21 cellular contexts compared by ENCODE assay signal in the genomic region with DNA sequence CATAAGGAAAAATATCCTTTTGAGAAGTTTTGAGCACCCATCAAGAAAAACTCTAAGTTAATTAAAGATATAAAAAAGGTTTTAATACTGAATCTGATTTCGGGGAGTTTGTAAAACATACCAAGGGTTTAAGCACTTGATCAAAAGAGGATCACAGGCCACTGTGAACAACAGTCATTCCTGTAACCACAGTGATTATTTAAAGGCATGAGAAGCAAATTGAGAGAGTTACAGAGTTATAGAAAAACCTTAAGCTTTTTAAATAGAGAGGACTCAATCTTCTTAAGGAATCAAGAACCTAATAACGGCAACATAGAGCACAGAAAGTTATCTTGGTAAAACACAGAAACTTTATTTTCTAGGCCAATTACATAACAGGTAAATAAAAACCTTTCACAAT.
DNase-seq lines count a peak whose midpoint lies in the region; ATAC-seq, FAIRE-seq and TF ChIP-seq lines count a peak whose summit lies in the region.
"Had no signal": no experiment of that assay in that cellular context is flagged by ENCODE, and none has a peak within 500 bp of the region (broad histone marks: within the 10 kb centered on the region; RNA-seq: fewer than 3 reads in every experiment).

No MANE protein-coding gene starts in this region.

- POLR2A ChIA-PET in GM12878 (lab: Charles Lee): no interaction called here

- peak; percentile 9 for DNase-seq in GM12865 (ENCODE audit: low read depth)
- DNase-seq in GM12878 (ENCODE audit: low read depth, low spot score): no peak
- DNase-seq in neural progenitor cell (ENCODE audit: low spot score): no peak
- no peak for DNase-seq in islet precursor cell
- DNase-seq in effector CD8-positive, alpha-beta T cell (lab: John Stamatoyannopoulos, UW): no peak
- no peak for DNase-seq in occipital lobe (lab: John Stamatoyannopoulos, UW)
- DNase-seq: Calu3; CD8-positive, alpha-beta T cell; DMS79 treated with DMSO at 0.1 percent for 48 hours; GF-D8; GOT3; KG1 had no signal

- TF ChIP-seq CTCF in GM12865 (IDR thresholded peaks at IDR 0.05; ENCODE audit: insufficient read depth, low read depth, low read length, missing control alignments) (no peak), GM12878 (IDR thresholded peaks at IDR 0.05 in 2 of 3, conservative IDR thresholded peaks at IDR 0.05 in 1 of 3; ENCODE audit: control insufficient read depth in 2 of 3, extremely low read depth in 1 of 3, insufficient read depth in 1 of 3, low read depth in 3 of 3, low read length in 3 of 3) (no peak), neural progenitor cell (IDR thresholded peaks at IDR 0.05) (no peak)

- no peaks in the 10 kb centered on the region for H4K20me1 ChIP-seq in GM12878 (ENCODE audit: control insufficient read depth, insufficient read depth)
- no peaks in the 10 kb centered on the region for H4K20me1 ChIP-seq in neural progenitor cell (ENCODE audit: low read depth)
- H4K20me1 ChIP-seq: BLaER1 treated with 17β-estradiol and CSF1 and Interleukin-3, amounts not matched to agents 10 nM and 100 nM had no signal

- H3K36me3 ChIP-seq in HUES48 (ENCODE audit: control insufficient read depth, insufficient read depth, low read length): no peaks in the 10 kb centered on the region
- H3K36me3 ChIP-seq in GM12878 (ENCODE audit: control insufficient read depth in 2 of 2, insufficient read depth in 2 of 2, low read length in 1 of 2): no peaks in the 10 kb centered on the region
- H3K36me3 ChIP-seq in neural progenitor cell: no peaks in the 10 kb centered on the region
- H3K36me3 ChIP-seq: BLaER1 treated with 17β-estradiol and CSF1 and Interleukin-3, amounts not matched to agents 10 nM and 100 nM; HAP-1 had no signal

- H3K9me3 Mint-ChIP-seq in neural progenitor cell: peaks cover 16% of the 10 kb centered on the region

- no peaks in the 10 kb centered on the region for H3K36me3 Mint-ChIP-seq in neural progenitor cell
- H3K36me3 Mint-ChIP-seq: CD8-positive, alpha-beta T cell had no signal

- ATAC-seq in GM12878 (peak; percentile 63; the same call in 2 of the 3 replicates), GM18907 (IDR thresholded peaks at IDR 0.05; ENCODE audit: unreplicated experiment) (no peak)
- ATAC-seq: A549; CD8-positive, alpha-beta T cell had no signal

- RAD21 ChIA-PET in GM12878 (lab: Charles Lee; ENCODE audit: unreplicated experiment): no interaction called here

- SMC1A ChIA-PET in GM12878 (lab: Charles Lee; ENCODE audit: uncharacterized antibody, unreplicated experiment): interaction anchor here (1.9 kb wide), 1 partner anchor 25 kb away, joined by 5 read pairs; no protein-coding TSS in a partner anchor

- no peak overlapping the region for H3K27ac Mint-ChIP-seq in neural progenitor cell
- H3K27ac Mint-ChIP-seq: B cell; CD8-positive, alpha-beta T cell had no signal

- H3F3A ChIP-seq in neural progenitor cell (ENCODE audit: low read depth): peaks cover 5% of the 10 kb centered on the region

- no peaks in the 10 kb centered on the region for H3K27me3 Mint-ChIP-seq in neural progenitor cell (ENCODE audit: insufficient read depth, low read depth)
- H3K27me3 Mint-ChIP-seq: B cell had no signal

- BruUV-seq in GM12878 (replicated peaks; lab: Mats Ljungman, UMichigan): no TSS peak

- H3K4me3 ChIP-seq in GM12865 (ENCODE audit: low read depth, low read length): no peak overlapping the region
- peak overlapping the region; percentile 27; the same call in 1 of the 2 replicates for H3K4me3 ChIP-seq in HUES48 (ENCODE audit: low read depth, low read length)
- H3K4me3 ChIP-seq in GM12878: no peak overlapping the region
- H3K4me3 ChIP-seq in neural progenitor cell: no peak overlapping the region
- H3K4me3 ChIP-seq: A549; BLaER1 treated with 17β-estradiol and CSF1 and Interleukin-3, amounts not matched to agents 10 nM and 100 nM; HAP-1 had no signal

- H3K4me2 ChIP-seq in GM12878 (ENCODE audit: control insufficient read depth, insufficient read depth) (no peak overlapping the region), neural progenitor cell (no peak overlapping the region)
- H3K4me2 ChIP-seq: A549; BLaER1 treated with 17β-estradiol and CSF1 and Interleukin-3, amounts not matched to agents 10 nM and 100 nM had no signal

- H3K4me3 Mint-ChIP-seq in neural progenitor cell: no peak overlapping the region
- H3K4me3 Mint-ChIP-seq: B cell; CD8-positive, alpha-beta T cell had no signal

- in situ Hi-C loops in GM12878 (cut with MboI): no loop called here

- WGBS in GM12878 (ENCODE audit: insufficient coverage, insufficient replicate concordance, low lambda C conversion rate, missing lambda C conversion rate): 10% methylated on average over 2 of the region's 2 CpGs

- CTCF ChIA-PET in GM12878 (lab: Yijun Ruan, JAX): no interaction called here

- TF ChIP-seq EP300 in GM12878 (IDR thresholded peaks at IDR 0.05; ENCODE audit: borderline replicate concordance in 1 of 2, control insufficient read depth in 1 of 2, low read depth in 2 of 2, low read length in 2 of 2): no peak

- H2AFZ ChIP-seq in GM12878 (ENCODE audit: control insufficient read depth, low read depth, low read length): no peak overlapping the region
- no peak overlapping the region for H2AFZ ChIP-seq in neural progenitor cell (replicated peaks)

- no peaks in the 10 kb centered on the region for H3K79me2 ChIP-seq in GM12878 (ENCODE audit: control insufficient read depth, insufficient read depth, low read length)
- no peaks in the 10 kb centered on the region for H3K79me2 ChIP-seq in neural progenitor cell (ENCODE audit: low read depth)

- H3K4me1 ChIP-seq in HUES48 (ENCODE audit: control insufficient read depth, insufficient read depth, low read length) (peaks cover 33% of the 10 kb centered on the region), GM12878 (ENCODE audit: control insufficient read depth, insufficient read depth, low read length) (no peaks in the 10 kb centered on the region), neural progenitor cell (peaks cover 20% of the 10 kb centered on the region)
- H3K4me1 ChIP-seq: A549; BLaER1 treated with 17β-estradiol and CSF1 and Interleukin-3, amounts not matched to agents 10 nM and 100 nM had no signal

- no peak for FAIRE-seq in GM12878 (lab: Jason Lieb, UNC)
- FAIRE-seq: A549, GM12891 had no signal

- peaks cover 11% of the 10 kb centered on the region for H3K4me1 Mint-ChIP-seq in neural progenitor cell
- H3K4me1 Mint-ChIP-seq: B cell had no signal

- TF ChIP-seq POLR2A in GM12878 (IDR thresholded peaks at IDR 0.05; ENCODE audit: low read depth, low read length): no peak

- no peak for TF ChIP-seq RAD21 in GM12878 (IDR thresholded peaks at IDR 0.05; ENCODE audit: insufficient read depth, low read depth, low read length)

- H3K9ac ChIP-seq in HUES48 (ENCODE audit: low read depth, low read length) (no peak overlapping the region), GM12878 (ENCODE audit: control insufficient read depth, insufficient read depth, low read length) (no peak overlapping the region), neural progenitor cell (no peak overlapping the region)
- H3K9ac ChIP-seq: BLaER1 treated with 17β-estradiol and CSF1 and Interleukin-3, amounts not matched to agents 10 nM and 100 nM had no signal

- no peaks in the 10 kb centered on the region for H3K27me3 ChIP-seq in HUES48 (ENCODE audit: control insufficient read depth, insufficient read depth, low read length)
- no peaks in the 10 kb centered on the region for H3K27me3 ChIP-seq in GM12878 (replicated peaks in 1 of 2; ENCODE audit: control insufficient read depth in 2 of 2, insufficient read depth in 2 of 2, low read length in 1 of 2)
- no peaks in the 10 kb centered on the region for H3K27me3 ChIP-seq in neural progenitor cell
- H3K27me3 ChIP-seq: BLaER1 treated with 17β-estradiol and CSF1 and Interleukin-3, amounts not matched to agents 10 nM and 100 nM had no signal

- intact Hi-C loops in GM12878 (cut with micrococcal nuclease; ENCODE audit: unreplicated experiment): loop anchor here (2.0 kb wide), 1 partner anchor 29 kb away; no protein-coding TSS in a partner anchor

- H3K27ac ChIP-seq in HUES48 (ENCODE audit: low read depth, low read length): peak overlapping the region; percentile 43
- H3K27ac ChIP-seq in GM12878 (ENCODE audit: control insufficient read depth, insufficient read depth): no peak overlapping the region
- peak overlapping the region; percentile 23 for H3K27ac ChIP-seq in neural progenitor cell
- H3K27ac ChIP-seq: 22Rv1; A549; BLaER1 treated with 17β-estradiol and CSF1 and Interleukin-3, amounts not matched to agents 10 nM and 100 nM; HL-60 had no signal

- H3K9me3 ChIP-seq in HUES48 (ENCODE audit: control insufficient read depth, insufficient read depth, low read length) (peaks cover 10% of the 10 kb centered on the region), GM12878 (replicated peaks; ENCODE audit: control insufficient read depth, insufficient read depth, low read length) (no peaks in the 10 kb centered on the region), neural progenitor cell (ENCODE audit: low read depth) (no peaks in the 10 kb centered on the region)
- H3K9me3 ChIP-seq: A549 had no signal

TF ChIP-seq in GM12878, 131 proteins besides CTCF, POLR2A, EP300 and RAD21:
- TF ChIP-seq, protein P1, sequence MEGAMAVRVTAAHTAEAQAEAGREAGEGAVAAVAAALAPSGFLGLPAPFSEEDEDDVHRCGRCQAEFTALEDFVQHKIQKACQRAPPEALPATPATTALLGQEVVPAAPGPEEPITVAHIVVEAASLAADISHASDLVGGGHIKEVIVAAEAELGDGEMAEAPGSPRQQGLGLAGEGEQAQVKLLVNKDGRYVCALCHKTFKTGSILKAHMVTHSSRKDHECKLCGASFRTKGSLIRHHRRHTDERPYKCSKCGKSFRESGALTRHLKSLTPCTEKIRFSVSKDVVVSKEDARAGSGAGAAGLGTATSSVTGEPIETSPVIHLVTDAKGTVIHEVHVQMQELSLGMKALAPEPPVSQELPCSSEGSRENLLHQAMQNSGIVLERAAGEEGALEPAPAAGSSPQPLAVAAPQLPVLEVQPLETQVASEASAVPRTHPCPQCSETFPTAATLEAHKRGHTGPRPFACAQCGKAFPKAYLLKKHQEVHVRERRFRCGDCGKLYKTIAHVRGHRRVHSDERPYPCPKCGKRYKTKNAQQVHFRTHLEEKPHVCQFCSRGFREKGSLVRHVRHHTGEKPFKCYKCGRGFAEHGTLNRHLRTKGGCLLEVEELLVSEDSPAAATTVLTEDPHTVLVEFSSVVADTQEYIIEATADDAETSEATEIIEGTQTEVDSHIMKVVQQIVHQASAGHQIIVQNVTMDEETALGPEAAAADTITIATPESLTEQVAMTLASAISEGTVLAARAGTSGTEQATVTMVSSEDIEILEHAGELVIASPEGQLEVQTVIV (IDR thresholded peaks at IDR 0.05; ENCODE audit: borderline replicate concordance, partially characterized antibody): no peak
- TF ChIP-seq JUNB (IDR thresholded peaks at IDR 0.05) (peak; percentile 55), RUNX3 (IDR thresholded peaks at IDR 0.05; ENCODE audit: low read length) (peak; percentile 51), NR2F1 (conservative IDR thresholded peaks at IDR 0.05) (no peak), CBX5 (IDR thresholded peaks at IDR 0.05; ENCODE audit: low read depth) (no peak)
